ENCODE assay signal across 11 cellular contexts in genomic region chr5:1782385-1783213, GRCh38. TPM values are rescaled to one million over a fixed set of nuclear protein-coding genes. Genes with fewer than 3 reads are reported as not detected.
A peak's percentile ranks its signal among the peaks of the same experiment; 100 is the strongest.
DNase-seq lines count a peak whose midpoint lies in the region; ATAC-seq and TF ChIP-seq lines count a peak whose summit lies in the region.
"Had no signal": no experiment of that assay in that cellular context is flagged by ENCODE, and none has a peak within 500 bp of the region (broad histone marks: within the 10 kb centered on the region; RNA-seq: fewer than 3 reads in every experiment).

No MANE protein-coding gene starts in this region.

- H3K27me3 ChIP-seq in BE2C, result peaks cover 17% of the 10 kb centered on the region

- no peak overlapping the region for H3K27ac ChIP-seq in RWPE1

- H3K36me3 ChIP-seq in BE2C, result no peaks in the 10 kb centered on the region

- no peak overlapping the region for H3K4me3 ChIP-seq in BE2C (ENCODE audit: low read depth, low read length)

- H3K9me3 ChIP-seq in BE2C, result no peaks in the 10 kb centered on the region

- TF ChIP-seq CTCF in omental fat pad (IDR thresholded peaks at IDR 0.05), result no peak
- no peak for TF ChIP-seq CTCF in RWPE1 (conservative IDR thresholded peaks at IDR 0.05; ENCODE audit: low read depth)
- no peak for TF ChIP-seq CTCF in BE2C (IDR thresholded peaks at IDR 0.05; ENCODE audit: low read depth, low read length)

- peak; percentile 25 for ATAC-seq in GM18861 (IDR thresholded peaks at IDR 0.05; ENCODE audit: unreplicated experiment)
- ATAC-seq in GM21423 (IDR thresholded peaks at IDR 0.05; ENCODE audit: unreplicated experiment), result peak; percentile 18
- ATAC-seq in HG03442 (IDR thresholded peaks at IDR 0.05; ENCODE audit: unreplicated experiment), result peak; percentile 1
- ATAC-seq in omental fat pad (ENCODE audit: low FRiP score), result no peak
- ATAC-seq: stimulated activated effector memory CD8-positive, alpha-beta T cell treated with anti-CD3 and anti-CD28 coated beads, Interleukin-12 subunit alpha, Interleukin-12 subunit beta, amount 100 ng/mL, for 72 hours had no signal

- POLR2A ChIA-PET in RWPE1 (lab: Yijun Ruan, JAX; ENCODE audit: low non-redundant PET), result no interaction called here

- CTCF ChIA-PET in RWPE1 (lab: Yijun Ruan, JAX), result interaction anchor here (0.5 kb wide), 1 partner anchor 95 kb away, joined by 3 read pairs; no protein-coding TSS in a partner anchor

- no peaks in the 10 kb centered on the region for H3K4me1 ChIP-seq in BE2C

- DNase-seq in omental fat pad (ENCODE audit: low spot score), result peak; percentile 5
- no peak for DNase-seq in kidney tubule cell (ENCODE audit: low spot score)
- no peak for DNase-seq in RWPE1 (ENCODE audit: low spot score)
- DNase-seq in BE2C, result no peak
- DNase-seq: activated T-cell treated with anti-CD3 and anti-CD28 coated beads, Interleukin-2, amount 50 U/mL, for 72 hours; central memory CD4-positive, alpha-beta T cell; T1000 had no signal

RNA-seq across cellular contexts. Expression of gene MRPL36, which starts 17.0 kb away (rescaled TPM):
- 10 to 100 TPM; 16.1 to 57.5 (median 49.5) TPM for total RNA-seq in omental fat pad
- polyA plus RNA-seq in BE2C (2012; ENCODE audit: insufficient read depth, insufficient read length, low read depth), result 180 TPM

RNA-seq across cellular contexts. Expression of gene NDUFS6, which starts 18.6 kb away (rescaled TPM):
- 10 to 100 TPM; 34.3 to 81.2 (median 44.2) TPM for total RNA-seq in omental fat pad
- polyA plus RNA-seq in BE2C (2012; ENCODE audit: insufficient read depth, insufficient read length, low read depth), result 497 TPM
